ENCODE assay signal across 10 cellular contexts in genomic region chr5:88825782-88826110, GRCh38. TPM values are rescaled to one million over a fixed set of nuclear protein-coding genes. Genes with fewer than 3 reads are reported as not detected.
A peak's percentile ranks its signal among the peaks of the same experiment; 100 is the strongest.
DNase-seq lines count a peak whose midpoint lies in the region; ATAC-seq and TF ChIP-seq lines count a peak whose summit lies in the region.
"Had no signal": no experiment of that assay in that cellular context is flagged by ENCODE, and none has a peak within 500 bp of the region (broad histone marks: within the 10 kb centered on the region; RNA-seq: fewer than 3 reads in every experiment).

No MANE protein-coding gene starts in this region.

- H3K4me1 ChIP-seq in right cardiac atrium (ENCODE audit: control insufficient read depth, insufficient read depth, low read length): peaks cover 7% of the 10 kb centered on the region
- H3K4me1 ChIP-seq in mammary epithelial cell (ENCODE audit: insufficient read depth, low read length): no peaks in the 10 kb centered on the region

- no peaks in the 10 kb centered on the region for H3K36me3 ChIP-seq in mammary epithelial cell (ENCODE audit: insufficient read depth, low read length)

- BruUV-seq in mammary epithelial cell (replicated peaks; lab: Mats Ljungman, UMichigan): no TSS peak

- no peak for ATAC-seq in right cardiac atrium
- ATAC-seq in GM19452 (IDR thresholded peaks at IDR 0.05; ENCODE audit: unreplicated experiment): no peak
- ATAC-seq: T-cell had no signal

- peak overlapping the region; percentile 0; the same call in 1 of the 2 replicates for H3K4me3 Mint-ChIP-seq in HFFc6
- peak overlapping the region; percentile 2 for H3K4me3 Mint-ChIP-seq in activated naive CD8-positive, alpha-beta T cell treated with anti-CD3 and anti-CD28 coated beads for 36 hours
- H3K4me3 Mint-ChIP-seq: T-cell had no signal

- peak overlapping the region; percentile 99 for H3K27ac ChIP-seq in right cardiac atrium (ENCODE audit: low read length)
- peak overlapping the region; percentile 46 for H3K27ac ChIP-seq in substantia nigra (ENCODE audit: low read depth, low read length, poor library complexity, severe bottlenecking)
- no peak overlapping the region for H3K27ac ChIP-seq in mammary epithelial cell (ENCODE audit: insufficient read depth, low read depth, low read length)

- no peak for DNase-seq in HFFc6
- no peak for DNase-seq in activated naive CD8-positive, alpha-beta T cell treated with anti-CD3 and anti-CD28 coated beads for 36 hours
- DNase-seq in right cardiac atrium: no peak
- no peak for DNase-seq in substantia nigra (lab: John Stamatoyannopoulos, UW)
- DNase-seq in activated T-cell treated with anti-CD3 and anti-CD28 coated beads, Interleukin-2, amount 50 U/mL, for 48 hours: no peak
- DNase-seq in mammary epithelial cell: no peak
- DNase-seq in NCI-H1436 (lab: John Stamatoyannopoulos, UW): no peak
- DNase-seq: activated CD8-positive, alpha-beta memory T cell treated with anti-CD3 and anti-CD28 coated beads, Interleukin-2, amount 50 U/mL, for 4 hours; T-cell had no signal

- H2AFZ ChIP-seq in mammary epithelial cell (ENCODE audit: low read depth, low read length): no peak overlapping the region

- H3K9me3 ChIP-seq in right cardiac atrium (ENCODE audit: control insufficient read depth, low read length) (no peaks in the 10 kb centered on the region), mammary epithelial cell (replicated peaks; ENCODE audit: insufficient read depth, low read length) (no peaks in the 10 kb centered on the region)

- H3K27me3 Mint-ChIP-seq in HFFc6 (ENCODE audit: insufficient read depth): no peaks in the 10 kb centered on the region
- H3K27me3 Mint-ChIP-seq in activated naive CD8-positive, alpha-beta T cell treated with anti-CD3 and anti-CD28 coated beads for 36 hours: peaks cover 7% of the 10 kb centered on the region

- CTCF ChIA-PET in mammary epithelial cell (lab: Charles Lee; ENCODE audit: low non-redundant PET): no interaction called here

- no peaks in the 10 kb centered on the region for H3K79me2 ChIP-seq in mammary epithelial cell (ENCODE audit: insufficient read depth, low read length)

- no peak overlapping the region for H3K9ac ChIP-seq in mammary epithelial cell (ENCODE audit: insufficient read depth, low read length)

- H3K9me3 Mint-ChIP-seq in HFFc6: no peaks in the 10 kb centered on the region
- no peaks in the 10 kb centered on the region for H3K9me3 Mint-ChIP-seq in activated naive CD8-positive, alpha-beta T cell treated with anti-CD3 and anti-CD28 coated beads for 36 hours
- H3K9me3 Mint-ChIP-seq: T-cell had no signal

- TF ChIP-seq CTCF in HFFc6 (IDR thresholded peaks at IDR 0.05): no peak
- TF ChIP-seq CTCF in mammary epithelial cell (conservative IDR thresholded peaks at IDR 0.05 in 1 of 2, IDR thresholded peaks at IDR 0.05 in 1 of 2; ENCODE audit: extremely low read depth in 1 of 2, insufficient read depth in 1 of 2, low read depth in 1 of 2, low read length in 2 of 2): no peak

- no peaks in the 10 kb centered on the region for H4K20me1 ChIP-seq in mammary epithelial cell (ENCODE audit: insufficient read depth, low read length)

- H3K27ac Mint-ChIP-seq in HFFc6: peak overlapping the region; percentile 57
- peak overlapping the region; percentile 71 for H3K27ac Mint-ChIP-seq in activated naive CD8-positive, alpha-beta T cell treated with anti-CD3 and anti-CD28 coated beads for 36 hours
- H3K27ac Mint-ChIP-seq: T-cell had no signal

- H3K4me3 ChIP-seq in right cardiac atrium (ENCODE audit: low read length): peak overlapping the region; percentile 31
- no peak overlapping the region for H3K4me3 ChIP-seq in mammary epithelial cell (replicated peaks in 1 of 3; ENCODE audit: insufficient read depth in 1 of 3, low read depth in 2 of 3, low read length in 3 of 3)

- peaks cover 61% of the 10 kb centered on the region for H3K4me1 Mint-ChIP-seq in HFFc6 (ENCODE audit: low read depth)
- H3K4me1 Mint-ChIP-seq in activated naive CD8-positive, alpha-beta T cell treated with anti-CD3 and anti-CD28 coated beads for 36 hours: peaks cover 50% of the 10 kb centered on the region

- no peak overlapping the region for H3K4me2 ChIP-seq in mammary epithelial cell (ENCODE audit: insufficient read depth, low read depth, low read length)

- WGBS in right cardiac atrium: 38% methylated on average over 3 of the region's 3 CpGs
- 100% methylated on average over 3 of the region's 3 CpGs for WGBS in mammary epithelial cell (ENCODE audit: low coverage, missing lambda C conversion rate)

- in situ Hi-C loops in mammary epithelial cell (cut with MboI; ENCODE audit: low sequenced_read_pairs in 2 of 2): no loop called here

- H3K27me3 ChIP-seq in right cardiac atrium (ENCODE audit: control insufficient read depth, insufficient read depth): no peaks in the 10 kb centered on the region
- no peaks in the 10 kb centered on the region for H3K27me3 ChIP-seq in mammary epithelial cell (ENCODE audit: insufficient read depth, low read length)

- dilution Hi-C loops in mammary epithelial cell (cut with HindIII; ENCODE audit: low sequenced_read_pairs): no loop called here

- intact Hi-C loops in right cardiac atrium (cut with DNase I) (loop anchor here in 3 of 4 donors (5.0 kb wide), 1 partner anchor 57 kb away; the partner anchor contains the start of gene MEF2C (in 3 of the 3)), mammary epithelial cell (cut with micrococcal nuclease) (no loop called here)

- no peaks in the 10 kb centered on the region for H3K36me3 Mint-ChIP-seq in HFFc6 (ENCODE audit: low read depth)
- H3K36me3 Mint-ChIP-seq in activated naive CD8-positive, alpha-beta T cell treated with anti-CD3 and anti-CD28 coated beads for 36 hours: no peaks in the 10 kb centered on the region
- H3K36me3 Mint-ChIP-seq: T-cell had no signal

RNA-seq across cellular contexts. Expression of gene MEF2C, which starts 57.2 kb away (rescaled TPM):
- total RNA-seq in HFFc6 (2021; fragmentation: NEBNext Ultra II Directional; extraction: Animal tissue kit (Norgen Biotek cat#: 25700)): 10 to 100 TPM in 1 of 6 experiments, 1 to 10 TPM in 5; 3.6 to 12.6 (median 9.2) TPM
- 1 to 10 TPM; 1.5 to 2.1 TPM for total RNA-seq in activated naive CD8-positive, alpha-beta T cell treated with anti-CD3 and anti-CD28 coated beads for 36 hours
- total RNA-seq in right cardiac atrium (10 to 100 TPM; 57.4 to 78.4 (median 67.4) TPM), mammary epithelial cell (1 to 10 TPM in 1 of 2 donors, not detected in 1; 1.3 TPM)
- polyA plus RNA-seq in right cardiac atrium (14.5 TPM), mammary epithelial cell (not detected)
- polyA minus RNA-seq in mammary epithelial cell: not detected

Comparison
In these comparisons a context has a peak if more than half of its experiments do, and no peak if none do; other contexts are left out.
1. RNA of gene MEF2C, which starts 57.2 kb away (total RNA-seq): 57.4 to 78.4 TPM in right cardiac atrium; 3.6 to 12.6 TPM in HFFc6, 1.5 to 2.1 TPM in activated naive CD8-positive, alpha-beta T cell treated with anti-CD3 and anti-CD28 coated beads for 36 hours and 1.3 TPM in mammary epithelial cell; every median in the first group is over 4 times any median in the second.